In the genomic region with DNA sequence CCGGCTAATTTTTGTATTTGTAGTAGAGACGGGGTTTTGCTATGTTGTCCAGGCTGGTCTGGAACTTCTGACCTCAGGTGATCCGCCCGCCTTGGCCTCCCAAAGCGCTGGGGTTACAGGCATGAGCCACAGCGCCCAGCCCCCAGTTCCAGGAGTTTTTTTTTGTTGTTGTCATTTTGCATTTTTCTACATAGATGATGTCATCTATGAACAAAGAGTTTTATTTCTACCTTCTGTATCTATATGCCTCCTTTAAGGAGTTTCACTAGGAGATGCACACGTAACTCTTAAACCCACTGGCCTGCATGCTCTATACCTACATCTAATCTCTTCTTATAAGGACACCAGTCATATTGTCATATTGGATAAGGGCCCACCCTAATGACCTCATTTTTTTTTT, we compare ENCODE assay signal across 33 cellular contexts. TPM values are rescaled to one million over a fixed set of nuclear protein-coding genes. Genes with fewer than 3 reads are reported as not detected.
"Had no signal": no experiment of that assay in that cellular context is flagged by ENCODE, and none has a peak within 500 bp of the region (broad histone marks: within the 10 kb centered on the region; RNA-seq: fewer than 3 reads in every experiment).

No MANE protein-coding gene starts in this region.

- H2AFZ ChIP-seq: hepatocyte, parathyroid adenoma had no signal

- H3K4me2 ChIP-seq: hepatocyte, smooth muscle cell had no signal

- H3K36me3 ChIP-seq: colonic mucosa, esophagus muscularis mucosa, gastroesophageal sphincter, heart left ventricle, neutrophil, upper lobe of left lung had no signal

- H3K79me2 ChIP-seq: hepatocyte, parathyroid adenoma had no signal

- H3K9me3 ChIP-seq: colonic mucosa, neutrophil, testis had no signal

- H3K27me3 ChIP-seq: colonic mucosa, esophagus muscularis mucosa, foreskin keratinocyte, gastroesophageal sphincter, heart left ventricle, hepatocyte, testis, tibial nerve, upper lobe of left lung had no signal

- H3K9ac ChIP-seq: parathyroid adenoma had no signal

- H3K4me3 ChIP-seq: colonic mucosa, esophagus muscularis mucosa, gastroesophageal sphincter, heart left ventricle, hepatocyte, left lung, mucosa of descending colon, smooth muscle cell, testis, tibial nerve, upper lobe of left lung had no signal

- ATAC-seq: foreskin keratinocyte; gastroesophageal sphincter; left lung; mucosa of descending colon; natural killer cell treated with Interleukin-12 subunit alpha and Interleukin-12 subunit beta and Interleukin-15 and Interleukin-18, amount 100 ng/mL, for 72 hours; sciatic nerve; stimulated activated memory B cell treated with anti-CD40 and anti-IgM and Interleukin-4, amounts not matched to agents 10 μg/mL and 1 μg/mL and 100 μg/mL, for 72 hours; stimulated activated naive CD8-positive, alpha-beta T cell treated with anti-CD3 and anti-CD28 coated beads, Interleukin-15, Interleukin-2, amounts not matched to agents 100 U/mL and 50 U/mL, for 24 hours had no signal

- H3K4me1 ChIP-seq: colonic mucosa, foreskin keratinocyte, parathyroid adenoma had no signal

- H3K27ac ChIP-seq: colonic mucosa, esophagus muscularis mucosa, foreskin keratinocyte, gastroesophageal sphincter, heart left ventricle, hepatocyte, left lung, neutrophil, parathyroid adenoma, testis, tibial nerve, upper lobe of left lung had no signal

- FAIRE-seq: endothelial cell of umbilical vein, urothelium cell line had no signal

- DNase-seq: colonic mucosa; effector memory CD4-positive, alpha-beta T cell; foreskin keratinocyte; heart left ventricle; left cardiac atrium; left lung; mesenchymal stem cell; mucosa of descending colon; naive B cell; stimulated activated CD4-positive, alpha-beta T cell treated with anti-CD3 and anti-CD28 coated beads, Interleukin-4, amount 100 ng/mL, for 4 hours; stimulated activated naive CD8-positive, alpha-beta T cell treated with anti-CD3 and anti-CD28 coated beads, Interleukin-15, Interleukin-2, amounts not matched to agents 100 U/mL and 50 U/mL, for 24 hours; substantia nigra; upper lobe of left lung had no signal

RNA-seq across cellular contexts. Expression of gene DHDH, which starts 4.8 kb away (rescaled TPM):
- total RNA-seq: cerebellum, endothelial cell of umbilical vein, left cardiac atrium, lower leg skin, lung microvascular endothelial cell, omental fat pad had no signal
- polyA plus RNA-seq: endothelial cell of umbilical vein had no signal

RNA-seq across cellular contexts. Expression of gene TULP2, which starts 39.7 kb away (rescaled TPM):
- total RNA-seq: colonic mucosa; endothelial cell of umbilical vein; epithelial cell of proximal tubule; foreskin keratinocyte; hepatocyte; kidney epithelial cell; lower leg skin; natural killer cell treated with Interleukin-12 subunit alpha and Interleukin-12 subunit beta and Interleukin-15 and Interleukin-18, amount 100 ng/mL, for 72 hours; neural crest cell; omental fat pad; smooth muscle cell had no signal
- polyA plus RNA-seq: hepatocyte had no signal
